1 cellular context compared by ENCODE assay signal in the genomic region with DNA sequence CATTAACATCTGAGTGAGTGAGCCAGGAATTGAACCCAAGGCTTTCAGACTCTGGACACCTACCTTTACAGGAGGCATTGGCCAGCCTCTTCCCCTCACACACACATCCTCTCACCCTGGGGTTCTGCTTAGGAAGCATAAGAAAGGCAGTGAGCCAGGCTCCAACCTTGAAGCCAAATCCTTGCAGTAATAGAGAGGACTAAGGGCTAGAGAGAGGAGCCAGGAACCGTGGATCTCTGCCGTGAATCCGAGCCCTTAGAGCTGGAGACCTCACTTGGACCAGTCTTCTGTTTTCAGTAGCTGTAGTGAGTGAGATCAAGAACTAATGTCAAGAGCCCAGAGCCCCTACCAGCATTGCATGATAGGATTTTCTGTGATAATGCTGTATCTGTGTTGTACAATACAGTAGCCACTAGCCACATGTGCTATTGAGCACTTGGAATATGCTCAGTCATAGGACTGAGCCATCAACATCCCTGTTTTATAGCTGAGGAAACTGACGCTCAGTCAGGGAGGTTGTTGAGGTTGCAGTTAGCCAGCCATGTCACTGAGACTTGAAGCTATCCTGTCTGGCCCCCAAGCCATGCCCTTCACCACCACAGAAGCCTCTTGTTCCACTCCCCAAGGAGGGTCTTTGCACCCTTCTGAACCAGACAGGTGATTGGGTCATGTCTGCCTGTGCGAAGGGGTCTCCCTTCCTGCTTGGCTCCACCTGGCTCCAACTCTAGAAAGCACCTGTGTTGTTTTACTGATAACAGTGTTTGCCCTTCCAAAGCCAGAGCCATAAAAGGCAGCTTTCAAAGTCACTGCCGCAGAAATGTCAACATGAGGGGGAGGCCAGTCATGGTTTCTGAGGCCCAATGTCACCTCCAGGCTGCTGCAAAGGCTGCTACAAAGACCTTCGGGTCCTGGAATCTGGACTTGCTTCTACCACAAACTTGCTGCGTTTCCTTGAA.
TF ChIP-seq lines count a peak whose summit lies in the region.

No MANE protein-coding gene starts in this region.

TF ChIP-seq in K562, 482 proteins besides CTCF, POLR2A, EP300 and RAD21 (continued from another document and continues in another):
- TF ChIP-seq, protein P1, sequence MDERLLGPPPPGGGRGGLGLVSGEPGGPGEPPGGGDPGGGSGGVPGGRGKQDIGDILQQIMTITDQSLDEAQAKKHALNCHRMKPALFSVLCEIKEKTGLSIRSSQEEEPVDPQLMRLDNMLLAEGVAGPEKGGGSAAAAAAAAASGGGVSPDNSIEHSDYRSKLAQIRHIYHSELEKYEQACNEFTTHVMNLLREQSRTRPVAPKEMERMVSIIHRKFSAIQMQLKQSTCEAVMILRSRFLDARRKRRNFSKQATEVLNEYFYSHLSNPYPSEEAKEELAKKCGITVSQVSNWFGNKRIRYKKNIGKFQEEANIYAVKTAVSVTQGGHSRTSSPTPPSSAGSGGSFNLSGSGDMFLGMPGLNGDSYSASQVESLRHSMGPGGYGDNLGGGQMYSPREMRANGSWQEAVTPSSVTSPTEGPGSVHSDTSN (CRISPR knock-in tag; IDR thresholded peaks at IDR 0.05; ENCODE audit: low read depth): no peak
- TF ChIP-seq, protein P1 (tag; conservative IDR thresholded peaks at IDR 0.05; ENCODE audit: low read depth): 0 out of 2 replicates have a peak, but pooled peaks have one; percentile 14
- TF ChIP-seq TCF3 (CRISPR knock-in tag; IDR thresholded peaks at IDR 0.05): peak; percentile 48; the same call in 1 of the 2 replicates
- TF ChIP-seq NRF1 (conservative IDR thresholded peaks at IDR 0.05 in 1 of 2, IDR thresholded peaks at IDR 0.05 in 1 of 2): 0 out of 4 replicates have a peak, but pooled peaks of 1 of the 2 experiments have one; percentile 4
- peak; percentile 71; the same call in 1 of the 2 replicates for TF ChIP-seq FOXA1 (IDR thresholded peaks at IDR 0.05; ENCODE audit: borderline replicate concordance)
- peak; percentile 74 for TF ChIP-seq MAFG (tag; conservative IDR thresholded peaks at IDR 0.05)
- TF ChIP-seq MEF2A (IDR thresholded peaks at IDR 0.05; ENCODE audit: control insufficient read depth, low read depth, low read length): peak; percentile 25; the same call in 1 of the 2 replicates
- no peak; the same call in none of the 2 replicates for TF ChIP-seq MECOM (CRISPR knock-in tag; IDR thresholded peaks at IDR 0.05)
- TF ChIP-seq ZNF766 (CRISPR knock-in tag; conservative IDR thresholded peaks at IDR 0.05): peak; percentile 86; the same call in 1 of the 2 replicates
- peak; percentile 67 for TF ChIP-seq NCOR1 (IDR thresholded peaks at IDR 0.05)
- TF ChIP-seq MAFF (IDR thresholded peaks at IDR 0.05; ENCODE audit: low read length): peak; percentile 31
- TF ChIP-seq, protein P2, sequence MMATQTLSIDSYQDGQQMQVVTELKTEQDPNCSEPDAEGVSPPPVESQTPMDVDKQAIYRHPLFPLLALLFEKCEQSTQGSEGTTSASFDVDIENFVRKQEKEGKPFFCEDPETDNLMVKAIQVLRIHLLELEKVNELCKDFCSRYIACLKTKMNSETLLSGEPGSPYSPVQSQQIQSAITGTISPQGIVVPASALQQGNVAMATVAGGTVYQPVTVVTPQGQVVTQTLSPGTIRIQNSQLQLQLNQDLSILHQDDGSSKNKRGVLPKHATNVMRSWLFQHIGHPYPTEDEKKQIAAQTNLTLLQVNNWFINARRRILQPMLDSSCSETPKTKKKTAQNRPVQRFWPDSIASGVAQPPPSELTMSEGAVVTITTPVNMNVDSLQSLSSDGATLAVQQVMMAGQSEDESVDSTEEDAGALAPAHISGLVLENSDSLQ (IDR thresholded peaks at IDR 0.05): peak; percentile 55
- peak; percentile 67 for TF ChIP-seq ZNF175 (CRISPR knock-in tag; IDR thresholded peaks at IDR 0.05; ENCODE audit: low read depth)
- TF ChIP-seq, protein P3, sequence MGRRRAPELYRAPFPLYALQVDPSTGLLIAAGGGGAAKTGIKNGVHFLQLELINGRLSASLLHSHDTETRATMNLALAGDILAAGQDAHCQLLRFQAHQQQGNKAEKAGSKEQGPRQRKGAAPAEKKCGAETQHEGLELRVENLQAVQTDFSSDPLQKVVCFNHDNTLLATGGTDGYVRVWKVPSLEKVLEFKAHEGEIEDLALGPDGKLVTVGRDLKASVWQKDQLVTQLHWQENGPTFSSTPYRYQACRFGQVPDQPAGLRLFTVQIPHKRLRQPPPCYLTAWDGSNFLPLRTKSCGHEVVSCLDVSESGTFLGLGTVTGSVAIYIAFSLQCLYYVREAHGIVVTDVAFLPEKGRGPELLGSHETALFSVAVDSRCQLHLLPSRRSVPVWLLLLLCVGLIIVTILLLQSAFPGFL (CRISPR knock-in tag; IDR thresholded peaks at IDR 0.05): no peak
- TF ChIP-seq NONO (IDR thresholded peaks at IDR 0.05; ENCODE audit: low read depth in 2 of 2, low read length in 1 of 2): 0 out of 4 replicates have a peak, but pooled peaks of 1 of the 2 experiments have one; percentile 21
- TF ChIP-seq, protein P4, sequence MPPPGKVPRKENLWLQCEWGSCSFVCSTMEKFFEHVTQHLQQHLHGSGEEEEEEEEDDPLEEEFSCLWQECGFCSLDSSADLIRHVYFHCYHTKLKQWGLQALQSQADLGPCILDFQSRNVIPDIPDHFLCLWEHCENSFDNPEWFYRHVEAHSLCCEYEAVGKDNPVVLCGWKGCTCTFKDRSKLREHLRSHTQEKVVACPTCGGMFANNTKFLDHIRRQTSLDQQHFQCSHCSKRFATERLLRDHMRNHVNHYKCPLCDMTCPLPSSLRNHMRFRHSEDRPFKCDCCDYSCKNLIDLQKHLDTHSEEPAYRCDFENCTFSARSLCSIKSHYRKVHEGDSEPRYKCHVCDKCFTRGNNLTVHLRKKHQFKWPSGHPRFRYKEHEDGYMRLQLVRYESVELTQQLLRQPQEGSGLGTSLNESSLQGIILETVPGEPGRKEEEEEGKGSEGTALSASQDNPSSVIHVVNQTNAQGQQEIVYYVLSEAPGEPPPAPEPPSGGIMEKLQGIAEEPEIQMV (tag; conservative IDR thresholded peaks at IDR 0.05; ENCODE audit: low read depth): no peak
- TF ChIP-seq STAT5A (IDR thresholded peaks at IDR 0.05; ENCODE audit: borderline replicate concordance, low read length): peak; percentile 15; the same call in 1 of the 2 replicates
- no peak for TF ChIP-seq ZNF695 (CRISPR knock-in tag; IDR thresholded peaks at IDR 0.05)
- TF ChIP-seq, protein P5, sequence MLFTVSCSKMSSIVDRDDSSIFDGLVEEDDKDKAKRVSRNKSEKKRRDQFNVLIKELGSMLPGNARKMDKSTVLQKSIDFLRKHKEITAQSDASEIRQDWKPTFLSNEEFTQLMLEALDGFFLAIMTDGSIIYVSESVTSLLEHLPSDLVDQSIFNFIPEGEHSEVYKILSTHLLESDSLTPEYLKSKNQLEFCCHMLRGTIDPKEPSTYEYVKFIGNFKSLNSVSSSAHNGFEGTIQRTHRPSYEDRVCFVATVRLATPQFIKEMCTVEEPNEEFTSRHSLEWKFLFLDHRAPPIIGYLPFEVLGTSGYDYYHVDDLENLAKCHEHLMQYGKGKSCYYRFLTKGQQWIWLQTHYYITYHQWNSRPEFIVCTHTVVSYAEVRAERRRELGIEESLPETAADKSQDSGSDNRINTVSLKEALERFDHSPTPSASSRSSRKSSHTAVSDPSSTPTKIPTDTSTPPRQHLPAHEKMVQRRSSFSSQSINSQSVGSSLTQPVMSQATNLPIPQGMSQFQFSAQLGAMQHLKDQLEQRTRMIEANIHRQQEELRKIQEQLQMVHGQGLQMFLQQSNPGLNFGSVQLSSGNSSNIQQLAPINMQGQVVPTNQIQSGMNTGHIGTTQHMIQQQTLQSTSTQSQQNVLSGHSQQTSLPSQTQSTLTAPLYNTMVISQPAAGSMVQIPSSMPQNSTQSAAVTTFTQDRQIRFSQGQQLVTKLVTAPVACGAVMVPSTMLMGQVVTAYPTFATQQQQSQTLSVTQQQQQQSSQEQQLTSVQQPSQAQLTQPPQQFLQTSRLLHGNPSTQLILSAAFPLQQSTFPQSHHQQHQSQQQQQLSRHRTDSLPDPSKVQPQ (CRISPR knock-in tag; IDR thresholded peaks at IDR 0.05; ENCODE audit: borderline replicate concordance): no peak
- TF ChIP-seq ZNF324 (CRISPR knock-in tag; IDR thresholded peaks at IDR 0.05): peak; percentile 53; the same call in 1 of the 2 replicates
- TF ChIP-seq HNRNPUL1 (IDR thresholded peaks at IDR 0.05; ENCODE audit: low read length): no peak
- TF ChIP-seq SRSF3 (IDR thresholded peaks at IDR 0.05; ENCODE audit: insufficient read depth, low read length): no peak
- TF ChIP-seq, protein P6, sequence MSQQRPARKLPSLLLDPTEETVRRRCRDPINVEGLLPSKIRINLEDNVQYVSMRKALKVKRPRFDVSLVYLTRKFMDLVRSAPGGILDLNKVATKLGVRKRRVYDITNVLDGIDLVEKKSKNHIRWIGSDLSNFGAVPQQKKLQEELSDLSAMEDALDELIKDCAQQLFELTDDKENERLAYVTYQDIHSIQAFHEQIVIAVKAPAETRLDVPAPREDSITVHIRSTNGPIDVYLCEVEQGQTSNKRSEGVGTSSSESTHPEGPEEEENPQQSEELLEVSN (IDR thresholded peaks at IDR 0.05; ENCODE audit: borderline replicate concordance in 1 of 2, extremely low read depth in 1 of 2, insufficient read depth in 1 of 2, insufficient read length in 1 of 2, low read depth in 1 of 2, low read length in 1 of 2, poor library complexity in 1 of 2, severe bottlenecking in 1 of 2): peak in 1 of 2 experiments; percentile 19
- peak; percentile 80; the same call in 1 of the 2 replicates for TF ChIP-seq TCF7 (IDR thresholded peaks at IDR 0.05; ENCODE audit: borderline replicate concordance)
- TF ChIP-seq SMARCC2 (IDR thresholded peaks at IDR 0.05; ENCODE audit: low read depth): peak; percentile 37; the same call in 1 of the 2 replicates
- peak; percentile 63 for TF ChIP-seq CCNT2 (IDR thresholded peaks at IDR 0.05; ENCODE audit: borderline replicate concordance, extremely low read depth, insufficient read length, low read depth, low read length)
- TF ChIP-seq ATF7 (IDR thresholded peaks at IDR 0.05): peak; percentile 49; the same call in 1 of the 2 replicates
- TF ChIP-seq, protein P7, sequence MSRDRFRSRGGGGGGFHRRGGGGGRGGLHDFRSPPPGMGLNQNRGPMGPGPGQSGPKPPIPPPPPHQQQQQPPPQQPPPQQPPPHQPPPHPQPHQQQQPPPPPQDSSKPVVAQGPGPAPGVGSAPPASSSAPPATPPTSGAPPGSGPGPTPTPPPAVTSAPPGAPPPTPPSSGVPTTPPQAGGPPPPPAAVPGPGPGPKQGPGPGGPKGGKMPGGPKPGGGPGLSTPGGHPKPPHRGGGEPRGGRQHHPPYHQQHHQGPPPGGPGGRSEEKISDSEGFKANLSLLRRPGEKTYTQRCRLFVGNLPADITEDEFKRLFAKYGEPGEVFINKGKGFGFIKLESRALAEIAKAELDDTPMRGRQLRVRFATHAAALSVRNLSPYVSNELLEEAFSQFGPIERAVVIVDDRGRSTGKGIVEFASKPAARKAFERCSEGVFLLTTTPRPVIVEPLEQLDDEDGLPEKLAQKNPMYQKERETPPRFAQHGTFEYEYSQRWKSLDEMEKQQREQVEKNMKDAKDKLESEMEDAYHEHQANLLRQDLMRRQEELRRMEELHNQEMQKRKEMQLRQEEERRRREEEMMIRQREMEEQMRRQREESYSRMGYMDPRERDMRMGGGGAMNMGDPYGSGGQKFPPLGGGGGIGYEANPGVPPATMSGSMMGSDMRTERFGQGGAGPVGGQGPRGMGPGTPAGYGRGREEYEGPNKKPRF (IDR thresholded peaks at IDR 0.05; ENCODE audit: low read depth, low read length): no peak
- TF ChIP-seq MBD2 (IDR thresholded peaks at IDR 0.05; ENCODE audit: borderline replicate concordance, low read depth): peak; percentile 45; the same call in 1 of the 2 replicates
- 0 out of 2 replicates have a peak, but pooled peaks have one; percentile 64 for TF ChIP-seq ERF (CRISPR knock-in tag; IDR thresholded peaks at IDR 0.05)
- peak; percentile 88 for TF ChIP-seq SMARCE1 (IDR thresholded peaks at IDR 0.05)
- TF ChIP-seq DACH1 (IDR thresholded peaks at IDR 0.05; ENCODE audit: partially characterized antibody): no peak
- no peak for TF ChIP-seq MTA3 (IDR thresholded peaks at IDR 0.05; ENCODE audit: borderline replicate concordance)
